ENCODE assay signal across 24 cellular contexts in the genomic region with DNA sequence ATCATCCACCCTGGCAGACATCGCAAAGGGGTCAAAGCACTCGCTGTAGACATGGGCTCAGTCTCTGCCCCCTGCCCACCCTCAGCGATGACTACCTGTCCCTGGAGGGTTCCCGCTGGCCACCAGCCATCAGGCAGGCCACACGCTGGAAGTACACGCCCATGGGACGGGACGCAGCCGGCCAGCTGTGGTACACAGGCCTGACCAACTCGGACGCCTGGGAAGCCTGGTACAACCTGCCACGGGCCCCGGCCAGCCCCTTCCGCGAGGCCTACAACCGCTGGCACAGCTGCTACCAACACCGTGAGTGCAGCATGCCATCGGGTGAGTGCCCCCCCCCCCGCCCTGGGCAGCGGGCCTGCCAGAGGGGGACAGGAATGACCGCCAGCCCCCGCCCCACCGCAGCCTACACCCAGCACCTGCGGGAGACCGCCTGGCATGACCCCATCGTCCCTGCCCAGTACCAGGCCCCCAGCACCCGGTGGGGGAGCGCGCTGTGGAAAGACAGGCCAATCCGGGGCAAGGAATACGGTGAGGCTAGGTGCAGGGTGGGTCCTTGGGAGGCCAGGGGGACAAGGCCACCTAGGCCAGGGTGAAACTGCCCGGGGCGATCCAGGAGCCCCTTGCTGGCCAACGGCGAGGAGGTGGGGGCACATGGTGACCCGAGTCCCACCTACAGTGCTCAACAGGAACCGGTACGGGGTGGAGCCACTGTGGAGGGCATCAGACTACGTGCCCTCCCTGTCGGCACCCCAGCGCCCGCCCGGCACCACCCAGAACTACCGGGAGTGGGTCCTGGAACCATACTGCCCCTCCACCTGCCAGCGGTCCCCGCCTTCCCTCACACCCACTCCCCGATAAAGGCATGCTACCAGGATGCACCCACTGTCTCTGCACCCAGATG. TPM values are rescaled to one million over a fixed set of nuclear protein-coding genes. Genes with fewer than 3 reads are reported as not detected.
DNase-seq lines count a peak whose midpoint lies in the region; ATAC-seq and TF ChIP-seq lines count a peak whose summit lies in the region.
"Had no signal": no experiment of that assay in that cellular context is flagged by ENCODE, and none has a peak within 500 bp of the region (broad histone marks: within the 10 kb centered on the region; RNA-seq: fewer than 3 reads in every experiment).

No MANE protein-coding gene starts in this region.

- peaks cover 4% of the 10 kb centered on the region for H3K79me2 ChIP-seq in osteoblast (ENCODE audit: insufficient read depth, low read length)

- intact Hi-C loops in left ventricle myocardium superior (cut with micrococcal nuclease), result no loop called here
- intact Hi-C loops in Right ventricle myocardium superior (cut with DNase I), result loop anchor here (10.0 kb wide), 1 partner anchor 161 kb away; a partner anchor contains a TSS
- intact Hi-C loops in head of caudate nucleus (cut with DNase I), result no loop called here
- intact Hi-C loops in tibial artery (cut with DNase I; ENCODE audit: low total_unique reads), result loop anchor here (5.0 kb wide), 1 partner anchor 164 kb away; a partner anchor contains a TSS

- H3K4me2 ChIP-seq in osteoblast (ENCODE audit: insufficient read depth, low read length), result no peak overlapping the region

- H3K27me3 ChIP-seq in osteoblast (ENCODE audit: insufficient read depth, low read length) (no peaks in the 10 kb centered on the region), tibial artery (no peaks in the 10 kb centered on the region)
- H3K27me3 ChIP-seq: ovary had no signal

- ATAC-seq in left ventricle myocardium superior, result peak; percentile 8
- ATAC-seq in Right ventricle myocardium superior (ENCODE audit: poor library complexity), result no peak
- ATAC-seq: activated CD8-positive, alpha-beta T cell treated with anti-CD3 and anti-CD28 coated beads, Interleukin-2, amount 10 ng/mL, durations not matched to agents 7 days and 5 days; activated naive CD4-positive, alpha-beta T cell treated with anti-CD3 and anti-CD28 coated beads, Interleukin-2, amount 50 U/mL, for 72 hours had no signal

- H3K36me3 ChIP-seq in osteoblast (ENCODE audit: insufficient read depth, low read length) (peaks cover 16% of the 10 kb centered on the region), tibial artery (peaks cover 0 to 50% (median 7%) of the 10 kb centered on the region in 3 donors)
- H3K36me3 ChIP-seq: ovary had no signal

- H4K20me1 ChIP-seq in osteoblast (ENCODE audit: insufficient read depth, low read length), result peaks cover 17% of the 10 kb centered on the region

- TF ChIP-seq CTCF in osteoblast (IDR thresholded peaks at IDR 0.05; ENCODE audit: extremely low read depth, low read depth, low read length), result no peak
- no peak for TF ChIP-seq CTCF in tibial artery (IDR thresholded peaks at IDR 0.05)
- no peak for TF ChIP-seq CTCF in GM13976 (IDR thresholded peaks at IDR 0.05; ENCODE audit: borderline replicate concordance, control extremely low read depth, extremely low read depth, insufficient read depth, missing control alignments)

- no peak overlapping the region for H3K27ac ChIP-seq in osteoblast (ENCODE audit: low read depth, low read length)
- H3K27ac ChIP-seq in tibial artery, result peak overlapping the region; percentile 46 to 59
- H3K27ac ChIP-seq: C4-2B, ovary, VCaP had no signal

- no peak overlapping the region for H2AFZ ChIP-seq in osteoblast (ENCODE audit: low read length)

- no peaks in the 10 kb centered on the region for H3K4me1 ChIP-seq in osteoblast (ENCODE audit: insufficient read depth, low read length)
- H3K4me1 ChIP-seq in tibial artery, result peaks cover 0 to 21% (median 10%) of the 10 kb centered on the region in 4 donors

- H3K4me3 ChIP-seq in osteoblast (ENCODE audit: insufficient read depth, low read length) (no peak overlapping the region), tibial artery (no peak overlapping the region)
- H3K4me3 ChIP-seq: ovary had no signal

- DNase-seq in left ventricle myocardium superior (peak; percentile 58), Right ventricle myocardium superior (no peak), head of caudate nucleus (peak in 38 of 42 donors; percentile 36 to 85 (median 66)), osteoblast (ENCODE audit: insufficient read length, low spot score, missing footprints) (peak; percentile 87), tibial artery (peak; percentile 34 to 88), NCI-H446 (lab: John Stamatoyannopoulos, UW) (no peak), GM13976 (ENCODE audit: low spot score) (no peak)
- no peak for DNase-seq in activated CD8-positive, alpha-beta memory T cell treated with anti-CD3 and anti-CD28 coated beads, Interleukin-2, amount 50 U/mL, for 4 hours
- DNase-seq: activated CD8-positive, alpha-beta T cell treated with anti-CD3 and anti-CD28 coated beads, Interleukin-2, amount 10 ng/mL, durations not matched to agents 7 days and 5 days; activated T-cell treated with anti-CD3 and anti-CD28 coated beads, Interleukin-2, amount 50 U/mL, for 48 hours; dermis blood vessel endothelial cell; H9; Karpas-422; NCI-H1048; NCI-H2081 treated with DMSO at 0.1 percent for 48 hours; SHP77; small intestine; stimulated activated CD4-positive, alpha-beta T cell treated with anti-CD3 and anti-CD28 coated beads, Interleukin-2, amount 100 ng/mL, for 48 hours had no signal

- H3K9me3 ChIP-seq in osteoblast (ENCODE audit: low read depth, low read length) (no peaks in the 10 kb centered on the region), tibial artery (no peaks in the 10 kb centered on the region)
- H3K9me3 ChIP-seq: ovary had no signal

- in situ Hi-C loops in GM13976 (cut with MboI; ENCODE audit: low sequenced_read_pairs, unreplicated experiment), result no loop called here

RNA-seq across cellular contexts. Expression of a gene that starts 4.4 kb away (rescaled TPM):
- total RNA-seq in left ventricle myocardium superior (0.40 TPM), Right ventricle myocardium superior (0.46 TPM), osteoblast (not detected in 2 replicates)
- total RNA-seq: dermis blood vessel endothelial cell, epithelial cell of proximal tubule, HT-29 had no signal

RNA-seq across cellular contexts. Expression of a gene that starts 14.0 kb away (rescaled TPM):
- total RNA-seq in left ventricle myocardium superior (21.8 TPM), Right ventricle myocardium superior (21.7 TPM), osteoblast (92.5 and 104 TPM in 2 replicates)

RNA-seq across cellular contexts. Expression of a gene that starts 29.3 kb away (rescaled TPM):
- total RNA-seq in left ventricle myocardium superior (36.9 TPM), Right ventricle myocardium superior (34.4 TPM), osteoblast (57.2 and 65.9 TPM in 2 replicates)

RNA-seq across cellular contexts. Expression of a gene that starts 37.3 kb away (rescaled TPM):
- 19.2 TPM for total RNA-seq in left ventricle myocardium superior
- total RNA-seq in Right ventricle myocardium superior, result 19.0 TPM
- total RNA-seq in osteoblast, result 36.6 and 39.5 TPM in 2 replicates

RNA-seq across cellular contexts. Expression of a gene that starts 41.9 kb away (rescaled TPM):
- total RNA-seq in left ventricle myocardium superior (1.9 TPM), Right ventricle myocardium superior (2.2 TPM), osteoblast (under 0.01 TPM in 1 of 2 replicates, not detected in the other)
- total RNA-seq: epithelial cell of proximal tubule, HT-29 had no signal

Comparison
In these comparisons a context has a peak if more than half of its experiments do, and no peak if none do; other contexts are left out.
1. DNase-seq: peak in left ventricle myocardium superior (single experiment), head of caudate nucleus (38 of 42), osteoblast (single experiment) and tibial artery (2 of 2); none in Right ventricle myocardium superior (single experiment), NCI-H446 (0 of 2), activated CD8-positive, alpha-beta memory T cell treated with anti-CD3 and anti-CD28 coated beads, Interleukin-2, amount 50 U/mL, for 4 hours (single experiment) and GM13976 (single experiment).
2. intact Hi-C loops: an anchor here in Right ventricle myocardium superior (10.0 kb wide) and tibial artery (5.0 kb wide); none called in left ventricle myocardium superior and head of caudate nucleus.